19 cellular contexts compared by ENCODE assay signal in genomic region chr1:24895511-24895910, GRCh38.
"Had no signal": no experiment of that assay in that cellular context is flagged by ENCODE, and none has a peak within 500 bp of the region (broad histone marks: within the 10 kb centered on the region; RNA-seq: fewer than 3 reads in every experiment).

No MANE protein-coding gene starts in this region.

- H3K27me3 Mint-ChIP-seq: activated naive CD4-positive, alpha-beta T cell treated with anti-CD3 and anti-CD28 coated beads, Interleukin-2, amount 50 U/mL, for 24 hours had no signal

- H3K4me3 ChIP-seq: ascending aorta, body of pancreas, K562, Peyer's patch, SJSA1 had no signal

- H3K36me3 ChIP-seq: ascending aorta, Peyer's patch, SJSA1 had no signal

- H3K4me3 Mint-ChIP-seq: activated naive CD4-positive, alpha-beta T cell treated with anti-CD3 and anti-CD28 coated beads, Interleukin-2, amount 50 U/mL, for 24 hours; T-helper 1 cell treated with Interleukin-12 subunit alpha and Interleukin-12 subunit beta and Interleukin-4 antibody, amounts not matched to agents 30 μg/mL and 1 μg/mL, for 36 hours had no signal

- H3K27ac Mint-ChIP-seq: activated naive CD4-positive, alpha-beta T cell treated with anti-CD3 and anti-CD28 coated beads, Interleukin-2, amount 50 U/mL, for 24 hours; activated T-helper 2 cell treated with anti-CD3 and anti-CD28 coated beads, Interferon-gamma antibody, Interleukin-2, Interleukin-4, amounts not matched to agents 10 μg/mL and 5 μg/mL and 100 μg/mL, durations not matched to agents 14 hours and 24 hours and 36 hours had no signal

- DNase-seq: activated CD4-positive, alpha-beta T cell treated with anti-CD3 and anti-CD28 coated beads for 4 hours; activated gamma-delta T cell treated with Interleukin-2 at 50 U/mL for 16 hours; activated T-cell treated with anti-CD3 and anti-CD28 coated beads, Interleukin-2, amount 50 U/mL, for 1 hour; body of pancreas; Kasumi-1; NCI-H1105 treated with DMSO at 0.1 percent for 48 hours; NCI-H1436 treated with DMSO at 0.1 percent for 48 hours; NCI-H187; NCI-H2081; NCI-H524; SHP77 had no signal

- H3K27ac ChIP-seq: ascending aorta, body of pancreas, Peyer's patch, RWPE1, SJSA1 had no signal

- H3K9me3 ChIP-seq: ascending aorta, body of pancreas had no signal

- H3K27me3 ChIP-seq: ascending aorta, body of pancreas, Peyer's patch, SJSA1 had no signal

- H3K4me1 ChIP-seq: ascending aorta, body of pancreas, SJSA1 had no signal
